ENCODE assay signal across 10 cellular contexts in genomic region chr1:235919797-235920475, GRCh38. TPM values are rescaled to one million over a fixed set of nuclear protein-coding genes. Genes with fewer than 3 reads are reported as not detected.
A peak's percentile ranks its signal among the peaks of the same experiment; 100 is the strongest.
DNase-seq lines count a peak whose midpoint lies in the region; ATAC-seq, FAIRE-seq and TF ChIP-seq lines count a peak whose summit lies in the region.
"Had no signal": no experiment of that assay in that cellular context is flagged by ENCODE, and none has a peak within 500 bp of the region (broad histone marks: within the 10 kb centered on the region; RNA-seq: fewer than 3 reads in every experiment).

No MANE protein-coding gene starts in this region.

- CTCF ChIA-PET in activated CD4-positive, alpha-beta T cell treated with anti-CD3 and anti-CD28 coated beads, Interleukin-2, amount 10 ng/mL, durations not matched to agents 7 days and 5 days (lab: Charles Lee), result interaction anchor here (0.9 to 1.1 kb wide), 3 partner anchors 9 to 27 kb away, joined by 3 to 9 read pairs (median 3); no protein-coding TSS in a partner anchor

- no peaks in the 10 kb centered on the region for H3K36me3 ChIP-seq in adipocyte (ENCODE audit: control insufficient read depth, insufficient read depth, low read length, severe bottlenecking)
- no peaks in the 10 kb centered on the region for H3K36me3 ChIP-seq in HAP-1 (replicated peaks)

- peaks cover 3% of the 10 kb centered on the region for H3K9me3 Mint-ChIP-seq in activated CD4-positive, alpha-beta T cell treated with anti-CD3 and anti-CD28 coated beads, Interleukin-2, amount 10 ng/mL, durations not matched to agents 7 days and 5 days
- no peaks in the 10 kb centered on the region for H3K9me3 Mint-ChIP-seq in endothelial cell (ENCODE audit: unreplicated experiment)
- H3K9me3 Mint-ChIP-seq: activated CD8-positive, alpha-beta T cell treated with anti-CD3 and anti-CD28 coated beads for 36 hours had no signal

- FAIRE-seq in urothelium cell line (lab: Jason Lieb, UNC), result no peak

- peaks cover 3% of the 10 kb centered on the region for H3K36me3 Mint-ChIP-seq in activated CD4-positive, alpha-beta T cell treated with anti-CD3 and anti-CD28 coated beads, Interleukin-2, amount 10 ng/mL, durations not matched to agents 7 days and 5 days (ENCODE audit: low read depth)
- H3K36me3 Mint-ChIP-seq in endothelial cell (ENCODE audit: low read depth, unreplicated experiment), result no peaks in the 10 kb centered on the region

- H3K4me1 ChIP-seq in adipocyte (ENCODE audit: control insufficient read depth, insufficient read depth, low read length), result peaks cover 43% of the 10 kb centered on the region
- peaks cover 7% of the 10 kb centered on the region for H3K4me1 ChIP-seq in HAP-1

- no peak for ATAC-seq in GM18867 (IDR thresholded peaks at IDR 0.05; ENCODE audit: unreplicated experiment)
- ATAC-seq: activated CD8-positive, alpha-beta T cell treated with anti-CD3 and anti-CD28 coated beads for 36 hours had no signal

- peak overlapping the region; percentile 57 for H3K27ac Mint-ChIP-seq in activated CD4-positive, alpha-beta T cell treated with anti-CD3 and anti-CD28 coated beads, Interleukin-2, amount 10 ng/mL, durations not matched to agents 7 days and 5 days
- H3K27ac Mint-ChIP-seq in endothelial cell (ENCODE audit: unreplicated experiment), result no peak overlapping the region
- H3K27ac Mint-ChIP-seq: activated CD8-positive, alpha-beta T cell treated with anti-CD3 and anti-CD28 coated beads for 36 hours had no signal

- no peaks in the 10 kb centered on the region for H3K27me3 ChIP-seq in adipocyte (replicated peaks; ENCODE audit: control insufficient read depth, insufficient read depth, low read length)
- H3K27me3 ChIP-seq in HAP-1 (ENCODE audit: low read depth), result no peaks in the 10 kb centered on the region

- POLR2A ChIA-PET in activated CD4-positive, alpha-beta T cell treated with anti-CD3 and anti-CD28 coated beads, Interleukin-2, amount 10 ng/mL, durations not matched to agents 7 days and 5 days (lab: Charles Lee), result no interaction called here

- no peaks in the 10 kb centered on the region for H3K27me3 Mint-ChIP-seq in activated CD4-positive, alpha-beta T cell treated with anti-CD3 and anti-CD28 coated beads, Interleukin-2, amount 10 ng/mL, durations not matched to agents 7 days and 5 days
- H3K27me3 Mint-ChIP-seq in endothelial cell (ENCODE audit: unreplicated experiment), result no peaks in the 10 kb centered on the region
- H3K27me3 Mint-ChIP-seq: activated CD8-positive, alpha-beta T cell treated with anti-CD3 and anti-CD28 coated beads for 36 hours had no signal

- H3K4me1 Mint-ChIP-seq in activated CD4-positive, alpha-beta T cell treated with anti-CD3 and anti-CD28 coated beads, Interleukin-2, amount 10 ng/mL, durations not matched to agents 7 days and 5 days, result peaks cover 48% of the 10 kb centered on the region
- H3K4me1 Mint-ChIP-seq in endothelial cell (ENCODE audit: unreplicated experiment), result peaks cover 4% of the 10 kb centered on the region

- no peak overlapping the region for H3K4me3 Mint-ChIP-seq in activated CD4-positive, alpha-beta T cell treated with anti-CD3 and anti-CD28 coated beads, Interleukin-2, amount 10 ng/mL, durations not matched to agents 7 days and 5 days
- H3K4me3 Mint-ChIP-seq in endothelial cell (ENCODE audit: unreplicated experiment), result no peak overlapping the region
- H3K4me3 Mint-ChIP-seq: activated CD8-positive, alpha-beta T cell treated with anti-CD3 and anti-CD28 coated beads for 36 hours had no signal

- peak overlapping the region; percentile 24 for H3K9ac ChIP-seq in adipocyte (ENCODE audit: low read length)

- no peak overlapping the region for H3K4me3 ChIP-seq in adipocyte (ENCODE audit: low read length)
- no peak overlapping the region for H3K4me3 ChIP-seq in HAP-1

- in situ Hi-C loops in HAP-1 (cut with MboI; ENCODE audit: low sequenced_read_pairs), result no loop called here

- DNase-seq in activated CD4-positive, alpha-beta T cell treated with anti-CD3 and anti-CD28 coated beads, Interleukin-2, amount 10 ng/mL, durations not matched to agents 7 days and 5 days, result no peak
- no peak for DNase-seq in activated CD4-positive, alpha-beta T cell treated with anti-CD3 and anti-CD28 coated beads for 1 hour
- peak; percentile 71 for DNase-seq in adipocyte (ENCODE audit: low read depth)
- peak; percentile 61 for DNase-seq in iPS-NIHi7 (ENCODE audit: extremely low spot score)
- DNase-seq in urothelium cell line (ENCODE audit: low spot score), result peak; percentile 33
- no peak for DNase-seq in HAP-1 (ENCODE audit: low spot score in 2 of 2)
- DNase-seq in endothelial cell (ENCODE audit: low spot score), result no peak
- DNase-seq: activated CD8-positive, alpha-beta T cell treated with anti-CD3 and anti-CD28 coated beads for 36 hours; hippocampal formation had no signal

- H3K9me3 ChIP-seq in adipocyte (ENCODE audit: control insufficient read depth, low read length), result no peaks in the 10 kb centered on the region
- H3K9me3 ChIP-seq in HAP-1, result no peaks in the 10 kb centered on the region

- TF ChIP-seq CTCF in endothelial cell (IDR thresholded peaks at IDR 0.05; ENCODE audit: unreplicated experiment), result no peak

RNA-seq across cellular contexts. Expression of gene LYST, which starts 53.2 kb away (rescaled TPM):
- total RNA-seq in activated CD4-positive, alpha-beta T cell treated with anti-CD3 and anti-CD28 coated beads, Interleukin-2, amount 10 ng/mL, durations not matched to agents 7 days and 5 days, result 10 to 100 TPM; 24.7 to 26.8 TPM
- 7.4 TPM for total RNA-seq in endothelial cell (ENCODE audit: unreplicated experiment)

Comparison
In these comparisons a context has a peak if more than half of its experiments do, and no peak if none do; other contexts are left out.
1. DNase-seq: peak in adipocyte (single experiment), iPS-NIHi7 (single experiment) and urothelium cell line (single experiment); none in activated CD4-positive, alpha-beta T cell treated with anti-CD3 and anti-CD28 coated beads, Interleukin-2, amount 10 ng/mL, durations not matched to agents 7 days and 5 days (single experiment), activated CD4-positive, alpha-beta T cell treated with anti-CD3 and anti-CD28 coated beads for 1 hour (single experiment), HAP-1 (0 of 2) and endothelial cell (single experiment).